ENCODE assay signal across 30 cellular contexts in genomic region chr5:150172563-150172962, GRCh38. TPM values are rescaled to one million over a fixed set of nuclear protein-coding genes. Genes with fewer than 3 reads are reported as not detected.
"Had no signal": no experiment of that assay in that cellular context is flagged by ENCODE, and none has a peak within 500 bp of the region (broad histone marks: within the 10 kb centered on the region; RNA-seq: fewer than 3 reads in every experiment).

No MANE protein-coding gene starts in this region.

- H3K4me1 ChIP-seq: gastrocnemius medialis, prostate gland, sigmoid colon, stomach had no signal

- H3K27me3 ChIP-seq: gastrocnemius medialis, hepatocyte, thyroid gland had no signal

- ATAC-seq: esophagus mucosa; gastrocnemius medialis; heart left ventricle; left lobe of liver; naive thymus-derived CD8-positive, alpha-beta T cell; right cardiac atrium had no signal

- H3K27ac ChIP-seq: epithelial cell of prostate, gastrocnemius medialis, heart left ventricle, hepatocyte, prostate gland, sigmoid colon, stomach, thyroid gland had no signal

- H3K9me3 ChIP-seq: gastrocnemius medialis, heart left ventricle, prostate gland, sigmoid colon, stomach, thyroid gland had no signal

- H3K4me3 ChIP-seq: gastrocnemius medialis, heart left ventricle, hepatocyte, prostate gland, sigmoid colon, stomach, thyroid gland had no signal

- H3K36me3 ChIP-seq: gastrocnemius medialis, heart left ventricle, prostate gland, sigmoid colon, stomach, thyroid gland had no signal

- DNase-seq: effector CD8-positive, alpha-beta T cell; endodermal cell; gastrocnemius medialis; heart left ventricle; kidney; mesendoderm; midbrain; naive thymus-derived CD8-positive, alpha-beta T cell; nephron progenitor cell; nucleus accumbens; sigmoid colon; stimulated activated CD4-positive, alpha-beta T cell treated with anti-CD3 and anti-CD28 coated beads, Interleukin-2, amount 100 ng/mL, for 24 hours; stimulated activated CD4-positive, alpha-beta T cell treated with anti-CD3 and anti-CD28 coated beads, Interleukin-4, amount 100 ng/mL, for 24 hours; stimulated activated naive CD4-positive, alpha-beta T cell treated with Interleukin-2 at 50 U/mL for 16 hours; stomach; thyroid gland had no signal

RNA-seq across cellular contexts. Expression of gene CDX1, which starts 6.0 kb away (rescaled TPM):
- total RNA-seq: endodermal cell; esophagus mucosa; kidney; lower leg skin; lung microvascular endothelial cell; myocyte; naive thymus-derived CD8-positive, alpha-beta T cell; skeletal muscle tissue; subcutaneous adipose tissue; temporal lobe; thyroid gland had no signal

RNA-seq across cellular contexts. Expression of gene SLC6A7, which starts 17.3 kb away (rescaled TPM):
- total RNA-seq: endodermal cell; esophagus mucosa; heart left ventricle; kidney; left lobe of liver; lung microvascular endothelial cell; myocyte; naive thymus-derived CD8-positive, alpha-beta T cell; osteocyte; prostate gland; right cardiac atrium; sigmoid colon; skeletal muscle tissue; thyroid gland; urinary bladder had no signal
